Comparison of ENCODE assay signal across 9 cellular contexts in the genomic region with DNA sequence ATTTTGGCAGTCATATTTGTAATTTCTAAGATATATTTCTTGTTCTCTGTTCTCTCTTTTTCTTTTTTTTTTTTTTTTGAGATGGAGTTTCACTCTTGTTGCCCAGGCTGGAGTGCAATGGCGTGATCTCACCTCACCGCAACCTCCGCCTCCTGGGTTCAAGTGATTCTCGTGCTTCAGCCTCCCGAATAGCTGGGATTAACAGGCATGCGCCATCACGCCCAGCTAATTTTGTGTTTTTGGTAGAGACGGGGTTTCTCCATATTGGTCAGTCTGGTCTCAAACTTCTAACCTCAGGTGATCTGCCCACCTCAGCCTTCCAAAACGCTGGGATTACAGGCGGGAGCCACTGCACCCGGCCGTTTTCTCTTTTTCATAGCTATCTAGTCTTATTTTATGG. TPM values are rescaled to one million over a fixed set of nuclear protein-coding genes. Genes with fewer than 3 reads are reported as not detected.
DNase-seq lines count a peak whose midpoint lies in the region; ATAC-seq lines count a peak whose summit lies in the region.
"Not testable (repeated sequence)": the region's sequence is repeated elsewhere in the genome, so short reads cannot be mapped to it uniquely, and the experiment has no call there.
"Had no signal": no experiment of that assay in that cellular context is flagged by ENCODE, and none has a peak within 500 bp of the region (broad histone marks: within the 10 kb centered on the region; RNA-seq: fewer than 3 reads in every experiment).

No MANE protein-coding gene starts in this region.

- not testable (repeated sequence) for ATAC-seq in CD4-positive, CD25-positive, alpha-beta regulatory T cell (ENCODE audit: low read depth in 2 of 2); central memory CD8-positive, alpha-beta T cell (replicated peaks; ENCODE audit: extremely low read depth, poor library complexity, severe bottlenecking); memory B cell (ENCODE audit: low read depth)

- H3K4me1 ChIP-seq in CD4-positive, CD25-positive, alpha-beta regulatory T cell (ENCODE audit: control insufficient read depth, insufficient read depth, low read length, poor library complexity, severe bottlenecking) = peaks cover 61% of the 10 kb centered on the region

- not testable (repeated sequence) for H3K9me3 Mint-ChIP-seq in CD4-positive, CD25-positive, alpha-beta regulatory T cell; IgD-negative memory B cell; activated CD4-positive, alpha-beta memory T cell treated with anti-CD3 and anti-CD28 coated beads for 36 hours; activated T-helper 2 cell treated with anti-CD3 and anti-CD28 coated beads, Interferon-gamma antibody, Interleukin-2, Interleukin-4, amounts not matched to agents 10 μg/mL and 5 μg/mL and 100 μg/mL, durations not matched to agents 14 hours and 24 hours and 36 hours; central memory CD8-positive, alpha-beta T cell; memory B cell

- H3K27ac Mint-ChIP-seq in CD4-positive, CD25-positive, alpha-beta regulatory T cell = peak overlapping the region; percentile 66 to 89 (median 88)
- H3K27ac Mint-ChIP-seq in IgD-negative memory B cell = peak overlapping the region in 2 of 3 donors; percentile 63 to 86
- H3K27ac Mint-ChIP-seq in activated CD4-positive, alpha-beta memory T cell treated with anti-CD3 and anti-CD28 coated beads for 36 hours = peak overlapping the region; percentile 79
- peak overlapping the region; percentile 80 for H3K27ac Mint-ChIP-seq in activated T-helper 2 cell treated with anti-CD3 and anti-CD28 coated beads, Interferon-gamma antibody, Interleukin-2, Interleukin-4, amounts not matched to agents 10 μg/mL and 5 μg/mL and 100 μg/mL, durations not matched to agents 14 hours and 24 hours and 36 hours
- H3K27ac Mint-ChIP-seq in central memory CD8-positive, alpha-beta T cell (ENCODE audit: low read depth) = peak overlapping the region; percentile 86
- peak overlapping the region; percentile 77 for H3K27ac Mint-ChIP-seq in memory B cell

- CTCF ChIA-PET in activated CD4-positive, alpha-beta memory T cell treated with anti-CD3 and anti-CD28 coated beads for 36 hours (lab: Charles Lee) = interaction anchor here (0.9 kb wide), 1 partner anchor 45 kb away, joined by 4 read pairs; no protein-coding TSS in a partner anchor

- not testable (repeated sequence) for H3K9ac ChIP-seq in SK-N-MC (ENCODE audit: insufficient read length)

- H3K27me3 ChIP-seq in CD4-positive, CD25-positive, alpha-beta regulatory T cell (ENCODE audit: control insufficient read depth, insufficient read depth, low read length) = not testable (repeated sequence)

- H3K4me3 Mint-ChIP-seq in CD4-positive, CD25-positive, alpha-beta regulatory T cell = peak overlapping the region; percentile 69 to 97 (median 80)
- H3K4me3 Mint-ChIP-seq in IgD-negative memory B cell (peak overlapping the region in 2 of 4 donors; percentile 3 to 54), memory B cell (peak overlapping the region; percentile 56)
- H3K4me3 Mint-ChIP-seq in activated CD4-positive, alpha-beta memory T cell treated with anti-CD3 and anti-CD28 coated beads for 36 hours = peak overlapping the region; percentile 9
- peak overlapping the region; percentile 62 for H3K4me3 Mint-ChIP-seq in activated T-helper 2 cell treated with anti-CD3 and anti-CD28 coated beads, Interferon-gamma antibody, Interleukin-2, Interleukin-4, amounts not matched to agents 10 μg/mL and 5 μg/mL and 100 μg/mL, durations not matched to agents 14 hours and 24 hours and 36 hours (ENCODE audit: low read depth)
- H3K4me3 Mint-ChIP-seq in central memory CD8-positive, alpha-beta T cell = peak overlapping the region; percentile 50

- peak overlapping the region; percentile 76 for H3K27ac ChIP-seq in CD4-positive, CD25-positive, alpha-beta regulatory T cell (ENCODE audit: insufficient read depth, low read length, poor library complexity, severe bottlenecking)
- H3K27ac ChIP-seq in SK-N-MC = 0 out of 2 replicates have a peak overlapping the region, but pooled peaks have one; percentile 3

- peak overlapping the region; percentile 100 for H3K4me3 ChIP-seq in CD4-positive, CD25-positive, alpha-beta regulatory T cell (ENCODE audit: low read depth, low read length)
- not testable (repeated sequence) for H3K4me3 ChIP-seq in SK-N-MC

- H3K4me1 Mint-ChIP-seq in CD4-positive, CD25-positive, alpha-beta regulatory T cell = peaks cover 18 to 77% (median 57%) of the 10 kb centered on the region in 4 donors
- H3K4me1 Mint-ChIP-seq in IgD-negative memory B cell (peaks cover 51 to 53% (median 52%) of the 10 kb centered on the region in 3 donors), memory B cell (peaks cover 40% of the 10 kb centered on the region)
- peaks cover 84% of the 10 kb centered on the region for H3K4me1 Mint-ChIP-seq in activated CD4-positive, alpha-beta memory T cell treated with anti-CD3 and anti-CD28 coated beads for 36 hours (ENCODE audit: low read depth)
- H3K4me1 Mint-ChIP-seq in activated T-helper 2 cell treated with anti-CD3 and anti-CD28 coated beads, Interferon-gamma antibody, Interleukin-2, Interleukin-4, amounts not matched to agents 10 μg/mL and 5 μg/mL and 100 μg/mL, durations not matched to agents 14 hours and 24 hours and 36 hours (ENCODE audit: low read depth) = peaks cover 70% of the 10 kb centered on the region
- peaks cover 64% of the 10 kb centered on the region for H3K4me1 Mint-ChIP-seq in central memory CD8-positive, alpha-beta T cell

- H3K36me3 ChIP-seq in CD4-positive, CD25-positive, alpha-beta regulatory T cell (ENCODE audit: control insufficient read depth, insufficient read depth, low read length); SK-N-MC (ENCODE audit: insufficient read depth, low read length): not testable (repeated sequence)

- not testable (repeated sequence) for DNase-seq in CD4-positive, CD25-positive, alpha-beta regulatory T cell; SK-N-MC (ENCODE audit: low read depth, low spot score); activated CD4-positive, alpha-beta memory T cell treated with anti-CD3 and anti-CD28 coated beads for 36 hours; activated T-helper 2 cell treated with anti-CD3 and anti-CD28 coated beads, Interferon-gamma antibody, Interleukin-2, Interleukin-4, amounts not matched to agents 10 μg/mL and 5 μg/mL and 100 μg/mL, durations not matched to agents 14 hours and 24 hours and 36 hours (ENCODE audit: low spot score); central memory CD8-positive, alpha-beta T cell (ENCODE audit: low spot score in 2 of 2); memory B cell (ENCODE audit: low spot score in 2 of 2)
- peak; percentile 18 for DNase-seq in stimulated activated CD8-positive, alpha-beta memory T cell treated with anti-CD3 and anti-CD28 coated beads, Interleukin-4, amount 100 ng/mL, for 48 hours

- not testable (repeated sequence) for H3K9me3 ChIP-seq in CD4-positive, CD25-positive, alpha-beta regulatory T cell (ENCODE audit: control insufficient read depth in 2 of 2, low read length in 2 of 2); SK-N-MC (ENCODE audit: low read depth, low read length)

- H3K36me3 Mint-ChIP-seq in CD4-positive, CD25-positive, alpha-beta regulatory T cell = peaks cover 47% of the 10 kb centered on the region
- not testable (repeated sequence) for H3K36me3 Mint-ChIP-seq in IgD-negative memory B cell
- peaks cover 47% of the 10 kb centered on the region for H3K36me3 Mint-ChIP-seq in activated CD4-positive, alpha-beta memory T cell treated with anti-CD3 and anti-CD28 coated beads for 36 hours
- peaks cover 58% of the 10 kb centered on the region for H3K36me3 Mint-ChIP-seq in activated T-helper 2 cell treated with anti-CD3 and anti-CD28 coated beads, Interferon-gamma antibody, Interleukin-2, Interleukin-4, amounts not matched to agents 10 μg/mL and 5 μg/mL and 100 μg/mL, durations not matched to agents 14 hours and 24 hours and 36 hours (ENCODE audit: low read depth)
- peaks cover 17% of the 10 kb centered on the region for H3K36me3 Mint-ChIP-seq in central memory CD8-positive, alpha-beta T cell (ENCODE audit: insufficient read depth)
- peaks cover 15% of the 10 kb centered on the region for H3K36me3 Mint-ChIP-seq in memory B cell

- not testable (repeated sequence) for H3K27me3 Mint-ChIP-seq in CD4-positive, CD25-positive, alpha-beta regulatory T cell; IgD-negative memory B cell; activated CD4-positive, alpha-beta memory T cell treated with anti-CD3 and anti-CD28 coated beads for 36 hours; activated T-helper 2 cell treated with anti-CD3 and anti-CD28 coated beads, Interferon-gamma antibody, Interleukin-2, Interleukin-4, amounts not matched to agents 10 μg/mL and 5 μg/mL and 100 μg/mL, durations not matched to agents 14 hours and 24 hours and 36 hours (ENCODE audit: low read depth); central memory CD8-positive, alpha-beta T cell; memory B cell

- POLR2A ChIA-PET in activated CD4-positive, alpha-beta memory T cell treated with anti-CD3 and anti-CD28 coated beads for 36 hours (lab: Charles Lee) = interaction anchor here (1.2 to 4.8 kb wide), 2 partner anchors 24 to 52 kb away, joined by 3 to 30 read pairs; no protein-coding TSS in a partner anchor

- intact Hi-C loops in activated CD4-positive, alpha-beta memory T cell treated with anti-CD3 and anti-CD28 coated beads for 36 hours (cut with micrococcal nuclease) = loop anchor here (5.0 to 10.0 kb wide), 2 partner anchors 143 to 391 kb away; no protein-coding TSS in a partner anchor
- intact Hi-C loops in activated T-helper 2 cell treated with anti-CD3 and anti-CD28 coated beads, Interferon-gamma antibody, Interleukin-2, Interleukin-4, amounts not matched to agents 10 μg/mL and 5 μg/mL and 100 μg/mL, durations not matched to agents 14 hours and 24 hours and 36 hours (cut with micrococcal nuclease) = not testable (repeated sequence)

RNA-seq across cellular contexts. Expression of gene CCM2, which starts 25.5 kb away (rescaled TPM):
- 190 TPM for total RNA-seq in CD4-positive, CD25-positive, alpha-beta regulatory T cell
- 100 to 1,000 TPM; 139 to 163 (median 156) TPM for polyA plus RNA-seq in CD4-positive, CD25-positive, alpha-beta regulatory T cell
- polyA plus RNA-seq in IgD-negative memory B cell = 81.8 TPM
- total RNA-seq in activated CD4-positive, alpha-beta memory T cell treated with anti-CD3 and anti-CD28 coated beads for 36 hours = 10 to 100 TPM; 85.2 to 89.6 TPM
- 61.3 and 61.7 TPM in 2 replicates for total RNA-seq in activated T-helper 2 cell treated with anti-CD3 and anti-CD28 coated beads, Interferon-gamma antibody, Interleukin-2, Interleukin-4, amounts not matched to agents 10 μg/mL and 5 μg/mL and 100 μg/mL, durations not matched to agents 14 hours and 24 hours and 36 hours

RNA-seq across cellular contexts. Expression of gene MYO1G, which starts 46.7 kb away (rescaled TPM):
- 427 TPM for total RNA-seq in CD4-positive, CD25-positive, alpha-beta regulatory T cell
- polyA plus RNA-seq in CD4-positive, CD25-positive, alpha-beta regulatory T cell = 100 to 1,000 TPM; 132 to 229 (median 160) TPM
- polyA plus RNA-seq in IgD-negative memory B cell = 167 TPM
- 100 to 1,000 TPM; 429 to 436 TPM for total RNA-seq in activated CD4-positive, alpha-beta memory T cell treated with anti-CD3 and anti-CD28 coated beads for 36 hours
- 442 and 450 TPM in 2 replicates for total RNA-seq in activated T-helper 2 cell treated with anti-CD3 and anti-CD28 coated beads, Interferon-gamma antibody, Interleukin-2, Interleukin-4, amounts not matched to agents 10 μg/mL and 5 μg/mL and 100 μg/mL, durations not matched to agents 14 hours and 24 hours and 36 hours
- total RNA-seq: HT1080 had no signal
